Comparison of ENCODE assay signal across 8 cellular contexts in the genomic region with DNA sequence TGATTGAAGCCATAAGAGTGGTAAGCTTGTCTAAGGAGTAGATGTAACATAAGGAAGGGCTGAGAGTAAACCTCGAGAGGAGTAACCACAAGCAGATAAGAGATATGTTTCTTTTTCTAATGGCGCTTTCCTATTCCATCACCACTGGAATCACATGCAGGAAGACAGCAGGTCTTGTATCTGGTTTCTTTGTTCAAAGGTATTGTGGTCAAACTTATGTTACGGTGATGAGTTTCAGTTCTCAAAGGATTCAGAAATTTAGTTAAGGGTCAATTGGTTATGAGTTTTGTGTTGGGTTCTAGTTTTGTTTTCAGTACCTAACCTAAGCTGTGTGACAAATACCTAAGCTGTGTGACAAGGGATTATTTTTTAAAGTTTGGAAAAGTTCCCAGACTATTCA.
DNase-seq lines count a peak whose midpoint lies in the region; ATAC-seq and TF ChIP-seq lines count a peak whose summit lies in the region.
"Not testable (repeated sequence)": the region's sequence is repeated elsewhere in the genome, so short reads cannot be mapped to it uniquely, and the experiment has no call there.

No MANE protein-coding gene starts in this region.

- H3K9me3 ChIP-seq in right lobe of liver; stomach smooth muscle (ENCODE audit: control insufficient read depth in 2 of 2, low read length in 2 of 2): not testable (repeated sequence)

- intact Hi-C loops in right lobe of liver (cut with DNase I), result not testable (repeated sequence)

- not testable (repeated sequence) for H3K9me3 Mint-ChIP-seq in activated naive CD8-positive, alpha-beta T cell treated with anti-CD3 and anti-CD28 coated beads, Interleukin-2, amount 50 U/mL, for 24 hours

- not testable (repeated sequence) for H3K27me3 ChIP-seq in right lobe of liver; stomach smooth muscle (ENCODE audit: control insufficient read depth in 1 of 2, insufficient read depth in 2 of 2, low read length in 2 of 2)

- peak overlapping the region; percentile 63 to 74 (median 74) for H3K27ac ChIP-seq in right lobe of liver
- peak overlapping the region; percentile 71 for H3K27ac ChIP-seq in stomach smooth muscle (ENCODE audit: low read length)

- peak overlapping the region; percentile 13 for H3K4me3 Mint-ChIP-seq in activated naive CD8-positive, alpha-beta T cell treated with anti-CD3 and anti-CD28 coated beads, Interleukin-2, amount 50 U/mL, for 24 hours

- ATAC-seq in GM18502 (IDR thresholded peaks at IDR 0.05; ENCODE audit: poor library complexity, unreplicated experiment) (peak; percentile 72), GM19372 (IDR thresholded peaks at IDR 0.05; ENCODE audit: low read depth, unreplicated experiment) (peak; percentile 67), GM21825 (IDR thresholded peaks at IDR 0.05; ENCODE audit: unreplicated experiment) (peak; percentile 87), HG03039 (IDR thresholded peaks at IDR 0.05; ENCODE audit: unreplicated experiment) (peak; percentile 62), HG03521 (IDR thresholded peaks at IDR 0.05; ENCODE audit: unreplicated experiment) (peak; percentile 77), right lobe of liver (peak in 1 of 4 donors; percentile 7)
- ATAC-seq in activated naive CD8-positive, alpha-beta T cell treated with anti-CD3 and anti-CD28 coated beads, Interleukin-2, amount 50 U/mL, for 24 hours, result not testable (repeated sequence)

- 72% methylated on average over 3 of the region's 3 CpGs for WGBS in right lobe of liver (ENCODE audit: insufficient coverage, low coverage, low lambda C conversion rate, missing lambda C conversion rate)

- not testable (repeated sequence) for H3K4me1 Mint-ChIP-seq in activated naive CD8-positive, alpha-beta T cell treated with anti-CD3 and anti-CD28 coated beads, Interleukin-2, amount 50 U/mL, for 24 hours

- H3K27ac Mint-ChIP-seq in activated naive CD8-positive, alpha-beta T cell treated with anti-CD3 and anti-CD28 coated beads, Interleukin-2, amount 50 U/mL, for 24 hours, result not testable (repeated sequence)

- TF ChIP-seq POLR2A in right lobe of liver (IDR thresholded peaks at IDR 0.05), result not testable (repeated sequence)

- DNase-seq in activated naive CD8-positive, alpha-beta T cell treated with anti-CD3 and anti-CD28 coated beads, Interleukin-2, amount 50 U/mL, for 24 hours; right lobe of liver: not testable (repeated sequence)

- H3K27me3 Mint-ChIP-seq in activated naive CD8-positive, alpha-beta T cell treated with anti-CD3 and anti-CD28 coated beads, Interleukin-2, amount 50 U/mL, for 24 hours, result not testable (repeated sequence)

- not testable (repeated sequence) for H3K36me3 ChIP-seq in right lobe of liver; stomach smooth muscle (ENCODE audit: control insufficient read depth in 2 of 2, insufficient read depth in 2 of 2, low read length in 2 of 2)

- not testable (repeated sequence) for H3K36me3 Mint-ChIP-seq in activated naive CD8-positive, alpha-beta T cell treated with anti-CD3 and anti-CD28 coated beads, Interleukin-2, amount 50 U/mL, for 24 hours (ENCODE audit: low read depth)

- peak overlapping the region in 1 of 2 donors; percentile 37 for H3K9ac ChIP-seq in stomach smooth muscle (ENCODE audit: low read length in 2 of 2)

- not testable (repeated sequence) for TF ChIP-seq CTCF in right lobe of liver (IDR thresholded peaks at IDR 0.05)

- not testable (repeated sequence) for H3K4me3 ChIP-seq in right lobe of liver
- peak overlapping the region; percentile 40 to 41 for H3K4me3 ChIP-seq in stomach smooth muscle (ENCODE audit: low read length in 2 of 2)

- H3K4me1 ChIP-seq in right lobe of liver (peaks cover 0 to 24% (median 9%) of the 10 kb centered on the region in 4 donors), stomach smooth muscle (ENCODE audit: control insufficient read depth, insufficient read depth, low read length) (peaks cover 30% of the 10 kb centered on the region)
